Comparison of ENCODE assay signal across 8 cellular contexts in the genomic region with DNA sequence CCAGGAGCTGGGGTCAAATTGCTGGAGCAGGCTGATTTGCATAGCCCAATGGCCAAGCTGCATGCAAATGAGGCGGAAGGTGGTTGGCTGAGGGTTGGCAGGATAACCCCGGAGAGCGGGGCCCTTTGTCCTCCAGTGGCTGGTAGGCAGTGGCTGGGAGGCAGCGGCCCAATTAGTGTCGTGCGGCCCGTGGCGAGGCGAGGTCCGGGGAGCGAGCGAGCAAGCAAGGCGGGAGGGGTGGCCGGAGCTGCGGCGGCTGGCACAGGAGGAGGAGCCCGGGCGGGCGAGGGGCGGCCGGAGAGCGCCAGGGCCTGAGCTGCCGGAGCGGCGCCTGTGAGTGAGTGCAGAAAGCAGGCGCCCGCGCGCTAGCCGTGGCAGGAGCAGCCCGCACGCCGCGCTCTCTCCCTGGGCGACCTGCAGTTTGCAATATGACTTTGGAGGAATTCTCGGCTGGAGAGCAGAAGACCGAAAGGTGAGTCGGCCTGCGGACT. TPM values are rescaled to one million over a fixed set of nuclear protein-coding genes. Genes with fewer than 3 reads are reported as not detected.
DNase-seq lines count a peak whose midpoint lies in the region; ATAC-seq and FAIRE-seq lines count a peak whose summit lies in the region.

A gene with protein sequence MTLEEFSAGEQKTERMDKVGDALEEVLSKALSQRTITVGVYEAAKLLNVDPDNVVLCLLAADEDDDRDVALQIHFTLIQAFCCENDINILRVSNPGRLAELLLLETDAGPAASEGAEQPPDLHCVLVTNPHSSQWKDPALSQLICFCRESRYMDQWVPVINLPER (plus strand): TSS at position 135 of the 491 bp plus-strand sequence. CDS start 294 bp downstream, at position 429.

- H3K4ac ChIP-seq in mesendoderm (ENCODE audit: low read depth, low read length): peak within 1 kb of the TSS; percentile 61

- H3K27ac ChIP-seq in mesendoderm (ENCODE audit: low read depth, low read length): peak within 1 kb of the TSS; percentile 97

- peaks cover 4% of the 10 kb centered on the region for H3K79me1 ChIP-seq in mesendoderm (ENCODE audit: low read length)

- DNase-seq in COLO829 (ENCODE audit: low spot score) (peak; percentile 98), HTR-8/SVneo (ENCODE audit: insufficient read length, low spot score) (peak; percentile 94), NOMO-1 treated with dmso at 0.1 percent for 144 hours (lab: John Stamatoyannopoulos, UW; ENCODE audit: unreplicated experiment) (peak; percentile 98), mesendoderm (peak; percentile 100)
- DNase-seq in activated CD8-positive, alpha-beta memory T cell treated with anti-CD3 and anti-CD28 coated beads for 48 hours (ENCODE audit: low read depth in 2 of 3, low spot score in 2 of 3): peak; percentile 67 to 83 (median 81)
- peak; percentile 75 for DNase-seq in stimulated activated CD8-positive, alpha-beta memory T cell treated with anti-CD3 and anti-CD28 coated beads, Interleukin-15, amount 100 ng/mL, for 24 hours (ENCODE audit: low read depth)

- no peak within 1 kb of the TSS for H4K8ac ChIP-seq in mesendoderm (ENCODE audit: low read depth, low read length)

- H3K27me3 ChIP-seq in endocrine pancreas (ENCODE audit: control insufficient read depth, insufficient read depth, low read length) (no peaks in the 10 kb centered on the region), mesendoderm (ENCODE audit: insufficient read depth, low read length, poor library complexity) (no peaks in the 10 kb centered on the region)

- H3K4me2 ChIP-seq in mesendoderm (ENCODE audit: low read length): peak within 1 kb of the TSS; percentile 23

- no peak within 1 kb of the TSS for H2AK5ac ChIP-seq in mesendoderm (ENCODE audit: low read length)

- H3K36me3 ChIP-seq in endocrine pancreas (ENCODE audit: control insufficient read depth, insufficient read depth, low read length) (no peaks in the 10 kb centered on the region), mesendoderm (ENCODE audit: control insufficient read depth, insufficient read depth, low read length) (no peaks in the 10 kb centered on the region)

- ATAC-seq in GM21367 (IDR thresholded peaks at IDR 0.05; ENCODE audit: unreplicated experiment): peak; percentile 86

- no peak within 1 kb of the TSS for H4K5ac ChIP-seq in mesendoderm (ENCODE audit: low read length)

- peak within 1 kb of the TSS; percentile 99 for H2BK5ac ChIP-seq in mesendoderm (ENCODE audit: low read length)

- H2BK120ac ChIP-seq in mesendoderm (ENCODE audit: low read depth, low read length): peak within 1 kb of the TSS; percentile 2

- H2BK15ac ChIP-seq in mesendoderm (replicated peaks; ENCODE audit: low read depth): no peak within 1 kb of the TSS

- peak within 1 kb of the TSS; percentile 86 for H3K18ac ChIP-seq in mesendoderm (ENCODE audit: low read length)

- H3K9me3 ChIP-seq in endocrine pancreas (ENCODE audit: control insufficient read depth, low read length): no peaks in the 10 kb centered on the region

- H3K9ac ChIP-seq in endocrine pancreas (ENCODE audit: control insufficient read depth, insufficient read depth, low read length) (peak within 1 kb of the TSS; percentile 97), mesendoderm (ENCODE audit: low read length) (peak within 1 kb of the TSS; percentile 99)

- peak within 1 kb of the TSS; percentile 58 for H3K4me3 ChIP-seq in endocrine pancreas (ENCODE audit: control insufficient read depth, insufficient read depth, low read length)
- H3K4me3 ChIP-seq in mesendoderm (ENCODE audit: low read length): peak within 1 kb of the TSS; percentile 97

- H3K79me2 ChIP-seq in mesendoderm (ENCODE audit: control insufficient read depth, insufficient read depth, low read length): peaks cover 20% of the 10 kb centered on the region

- peaks cover 13% of the 10 kb centered on the region for H3K4me1 ChIP-seq in endocrine pancreas (ENCODE audit: control insufficient read depth, insufficient read depth, low read length)
- H3K4me1 ChIP-seq in mesendoderm (ENCODE audit: control insufficient read depth, low read depth, low read length): peaks cover 7% of the 10 kb centered on the region

- FAIRE-seq in HTR-8/SVneo (lab: Jason Lieb, UNC): peak; percentile 95

- H3K56ac ChIP-seq in mesendoderm (ENCODE audit: low read length): peak within 1 kb of the TSS; percentile 98

- peak within 1 kb of the TSS; percentile 98 for H3K23ac ChIP-seq in mesendoderm (ENCODE audit: low read length)

- no CpG with 5 or more reads among the region's 39 CpGs for WGBS in mesendoderm (ENCODE audit: extremely low coverage, insufficient coverage, low lambda C conversion rate)

RNA-seq across cellular contexts. Expression of the gene that starts here (rescaled TPM):
- polyA plus RNA-seq in mesendoderm (2013, experiment 1 of 2): 33.2 TPM
- polyA plus RNA-seq in mesendoderm (2013, experiment 2 of 2): 33.5 TPM

Comparison
In these comparisons a context has a peak if more than half of its experiments do, and no peak if none do; other contexts are left out.
1. Peak in every context shown above with its lines: DNase-seq, ATAC-seq, H3K4me3 ChIP-seq and H3K27ac ChIP-seq.